In the genomic region with DNA sequence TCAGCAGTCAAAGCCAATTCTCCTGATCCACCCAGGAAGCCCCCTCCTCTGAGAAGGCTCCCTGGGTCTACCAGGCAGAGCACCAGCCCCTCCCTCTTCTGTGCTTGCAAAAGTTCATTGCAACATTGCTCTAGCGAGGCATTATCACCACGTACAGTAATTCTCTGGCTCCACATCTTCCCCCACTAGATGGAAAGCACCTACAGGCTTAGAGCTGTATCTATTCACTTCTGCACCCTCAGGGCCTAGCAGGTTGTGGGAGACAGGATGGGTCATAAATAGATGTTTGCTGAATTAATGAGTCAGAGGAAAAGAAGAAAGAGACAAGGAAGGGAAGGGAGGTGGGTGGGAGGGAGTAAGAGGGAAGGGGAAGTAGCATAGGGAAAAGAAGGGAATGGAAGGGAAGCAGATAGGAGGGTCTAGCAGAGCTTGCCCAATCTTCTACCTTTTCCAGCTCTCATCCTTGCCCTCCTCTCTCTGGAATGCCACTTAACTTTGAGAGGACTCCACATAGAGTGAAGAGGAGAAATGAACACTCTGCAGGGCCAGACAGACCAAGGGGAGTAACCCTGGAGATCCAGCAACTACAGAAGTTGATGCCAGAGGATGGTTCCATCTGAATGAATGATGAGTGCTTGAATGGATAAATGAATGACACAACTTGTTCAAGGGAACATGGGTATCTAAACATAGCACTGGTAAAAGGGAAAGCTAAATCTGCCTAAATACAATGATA, we compare ENCODE assay signal across 26 cellular contexts. TPM values are rescaled to one million over a fixed set of nuclear protein-coding genes. Genes with fewer than 3 reads are reported as not detected.
DNase-seq lines count a peak whose midpoint lies in the region; ATAC-seq and TF ChIP-seq lines count a peak whose summit lies in the region.
"Had no signal": no experiment of that assay in that cellular context is flagged by ENCODE, and none has a peak within 500 bp of the region (broad histone marks: within the 10 kb centered on the region; RNA-seq: fewer than 3 reads in every experiment).

No MANE protein-coding gene starts in this region.

- ATAC-seq in natural killer cell treated with Interleukin-12 subunit alpha and Interleukin-12 subunit beta and Interleukin-15 and Interleukin-18, amount 100 ng/mL, for 72 hours, result peak in 1 of 2 donors; percentile 70
- no peak for ATAC-seq in natural killer cell
- ATAC-seq in HG02759 (IDR thresholded peaks at IDR 0.05; ENCODE audit: unreplicated experiment), result peak; percentile 34
- ATAC-seq in HG02885 (IDR thresholded peaks at IDR 0.05; ENCODE audit: poor library complexity, unreplicated experiment), result no peak
- no peak for ATAC-seq in HG03280 (IDR thresholded peaks at IDR 0.05; ENCODE audit: unreplicated experiment)
- no peak for ATAC-seq in left lobe of liver
- ATAC-seq: lower lobe of right lung had no signal

- intact Hi-C loops in natural killer cell (cut with micrococcal nuclease) (loop anchor here (5.0 kb wide), 1 partner anchor 84 kb away; the partner anchor contains the start of gene TDG), thyroid gland (cut with DNase I) (no loop called here)

- H3K27me3 ChIP-seq in thyroid gland, result no peaks in the 10 kb centered on the region

- TF ChIP-seq POLR2A in thyroid gland (IDR thresholded peaks at IDR 0.05), result peak in 1 of 2 donors; percentile 15

- 66 to 67% methylated on average over 2 of the region's 2 CpGs for WGBS in thyroid gland, 2 donors

- H3K36me3 Mint-ChIP-seq in natural killer cell treated with Interleukin-12 subunit alpha and Interleukin-12 subunit beta and Interleukin-15 and Interleukin-18, amount 100 ng/mL, for 72 hours, result no peaks in the 10 kb centered on the region
- no peaks in the 10 kb centered on the region for H3K36me3 Mint-ChIP-seq in natural killer cell
- H3K36me3 Mint-ChIP-seq: activated CD4-positive, alpha-beta memory T cell treated with anti-CD3 and anti-CD28 coated beads for 36 hours had no signal

- TF ChIP-seq CTCF in natural killer cell (IDR thresholded peaks at IDR 0.05) (no peak), thyroid gland (IDR thresholded peaks at IDR 0.05) (no peak)

- DNase-seq in natural killer cell treated with Interleukin-12 subunit alpha and Interleukin-12 subunit beta and Interleukin-15 and Interleukin-18, amount 100 ng/mL, for 72 hours (ENCODE audit: low spot score), result no peak
- DNase-seq in natural killer cell (no peak), amniotic epithelial cell (ENCODE audit: low read depth) (peak; percentile 52), thyroid gland (peak; percentile 38 to 55), left lobe of liver (ENCODE audit: low spot score) (no peak)
- DNase-seq: activated B cell treated with CpG ODN at 0.5 μM for 24 hours; activated CD4-positive, alpha-beta memory T cell treated with anti-CD3 and anti-CD28 coated beads for 36 hours; activated naive CD4-positive, alpha-beta T cell treated with Interleukin-2 at 50 U/mL for 16 hours; activated T-cell treated with anti-CD3 and anti-CD28 coated beads for 4 hours; aorta; DMS153; effector CD4-positive, alpha-beta T cell; esophagus squamous epithelium; glutamatergic neuron; HCEC 1CT; Karpas-422; lower lobe of right lung; NCI-H1417; NCI-H82; PC-9; retina; T-helper 9 cell had no signal

- H3K4me1 ChIP-seq in thyroid gland, result peaks cover 5 to 14% of the 10 kb centered on the region in 2 donors
- H3K4me1 ChIP-seq: esophagus squamous epithelium, lower lobe of right lung had no signal

- peak overlapping the region in 1 of 3 donors; percentile 19 for H3K27ac ChIP-seq in thyroid gland
- H3K27ac ChIP-seq: esophagus squamous epithelium, lower lobe of right lung, PC-9 had no signal

- peaks cover 13 to 17% of the 10 kb centered on the region in 2 donors for H3K4me1 Mint-ChIP-seq in natural killer cell treated with Interleukin-12 subunit alpha and Interleukin-12 subunit beta and Interleukin-15 and Interleukin-18, amount 100 ng/mL, for 72 hours (ENCODE audit: low read depth in 2 of 2)
- H3K4me1 Mint-ChIP-seq in natural killer cell, result peaks cover 2 to 5% of the 10 kb centered on the region in 2 donors

- H3K4me3 Mint-ChIP-seq in natural killer cell treated with Interleukin-12 subunit alpha and Interleukin-12 subunit beta and Interleukin-15 and Interleukin-18, amount 100 ng/mL, for 72 hours, result peak overlapping the region; percentile 13
- no peak overlapping the region for H3K4me3 Mint-ChIP-seq in natural killer cell
- H3K4me3 Mint-ChIP-seq: activated B cell treated with CpG ODN at 0.5 μM for 24 hours; activated CD4-positive, alpha-beta memory T cell treated with anti-CD3 and anti-CD28 coated beads for 36 hours had no signal

- no peaks in the 10 kb centered on the region for H3K36me3 ChIP-seq in thyroid gland
- H3K36me3 ChIP-seq: esophagus squamous epithelium, lower lobe of right lung, thoracic aorta had no signal

- H3K27me3 Mint-ChIP-seq in natural killer cell treated with Interleukin-12 subunit alpha and Interleukin-12 subunit beta and Interleukin-15 and Interleukin-18, amount 100 ng/mL, for 72 hours, result no peaks in the 10 kb centered on the region
- H3K27me3 Mint-ChIP-seq in natural killer cell (ENCODE audit: low read depth in 2 of 2), result no peaks in the 10 kb centered on the region
- H3K27me3 Mint-ChIP-seq: activated B cell treated with CpG ODN at 0.5 μM for 24 hours; activated CD4-positive, alpha-beta memory T cell treated with anti-CD3 and anti-CD28 coated beads for 36 hours had no signal

- no peak overlapping the region for H3K4me3 ChIP-seq in thyroid gland (replicated peaks in 1 of 3)
- H3K4me3 ChIP-seq: esophagus squamous epithelium, lower lobe of right lung, PC-9, thoracic aorta had no signal

- H3K9me3 ChIP-seq in thyroid gland, result no peaks in the 10 kb centered on the region
- H3K9me3 ChIP-seq: esophagus squamous epithelium, lower lobe of right lung, thoracic aorta had no signal

- H3K27ac Mint-ChIP-seq in natural killer cell treated with Interleukin-12 subunit alpha and Interleukin-12 subunit beta and Interleukin-15 and Interleukin-18, amount 100 ng/mL, for 72 hours, result peak overlapping the region; percentile 22 to 31
- H3K27ac Mint-ChIP-seq in natural killer cell, result no peak overlapping the region
- H3K27ac Mint-ChIP-seq: activated B cell treated with CpG ODN at 0.5 μM for 24 hours; activated CD4-positive, alpha-beta memory T cell treated with anti-CD3 and anti-CD28 coated beads for 36 hours had no signal

- no peaks in the 10 kb centered on the region for H3K9me3 Mint-ChIP-seq in natural killer cell treated with Interleukin-12 subunit alpha and Interleukin-12 subunit beta and Interleukin-15 and Interleukin-18, amount 100 ng/mL, for 72 hours
- H3K9me3 Mint-ChIP-seq in natural killer cell, result no peaks in the 10 kb centered on the region
- H3K9me3 Mint-ChIP-seq: activated B cell treated with CpG ODN at 0.5 μM for 24 hours; activated CD4-positive, alpha-beta memory T cell treated with anti-CD3 and anti-CD28 coated beads for 36 hours had no signal

RNA-seq across cellular contexts. Expression of gene NT5DC3, which starts 42.0 kb away (rescaled TPM):
- total RNA-seq in natural killer cell treated with Interleukin-12 subunit alpha and Interleukin-12 subunit beta and Interleukin-15 and Interleukin-18, amount 100 ng/mL, for 72 hours, result 10 to 100 TPM in 1 of 2 donors, 1 to 10 TPM in 1; 3.9 to 15.5 TPM
- total RNA-seq in natural killer cell (1 to 10 TPM; 1.1 to 2.1 (median 1.4) TPM), thyroid gland (1 to 10 TPM; 3.6 to 5.8 (median 4.4) TPM), left lobe of liver (9.3 TPM)

RNA-seq across cellular contexts. Expression of gene HSP90B1, which starts 47.2 kb away (rescaled TPM):
- total RNA-seq in natural killer cell treated with Interleukin-12 subunit alpha and Interleukin-12 subunit beta and Interleukin-15 and Interleukin-18, amount 100 ng/mL, for 72 hours, result 100 to 1,000 TPM; 621 to 706 TPM
- total RNA-seq in natural killer cell (100 to 1,000 TPM; 282 to 390 (median 389) TPM), thyroid gland (1,000 to 10,000 TPM; 1,103 to 2,326 (median 1,708) TPM), left lobe of liver (617 TPM)

Comparison
In these comparisons a context has a peak if more than half of its experiments do, and no peak if none do; other contexts are left out.
1. H3K27ac Mint-ChIP-seq: peak in natural killer cell treated with Interleukin-12 subunit alpha and Interleukin-12 subunit beta and Interleukin-15 and Interleukin-18, amount 100 ng/mL, for 72 hours (2 of 2); none in natural killer cell (0 of 2).
2. DNase-seq: peak in amniotic epithelial cell (single experiment) and thyroid gland (2 of 2); none in natural killer cell treated with Interleukin-12 subunit alpha and Interleukin-12 subunit beta and Interleukin-15 and Interleukin-18, amount 100 ng/mL, for 72 hours (single experiment), natural killer cell (single experiment) and left lobe of liver (single experiment).